25 cellular contexts compared by ENCODE assay signal in the genomic region with DNA sequence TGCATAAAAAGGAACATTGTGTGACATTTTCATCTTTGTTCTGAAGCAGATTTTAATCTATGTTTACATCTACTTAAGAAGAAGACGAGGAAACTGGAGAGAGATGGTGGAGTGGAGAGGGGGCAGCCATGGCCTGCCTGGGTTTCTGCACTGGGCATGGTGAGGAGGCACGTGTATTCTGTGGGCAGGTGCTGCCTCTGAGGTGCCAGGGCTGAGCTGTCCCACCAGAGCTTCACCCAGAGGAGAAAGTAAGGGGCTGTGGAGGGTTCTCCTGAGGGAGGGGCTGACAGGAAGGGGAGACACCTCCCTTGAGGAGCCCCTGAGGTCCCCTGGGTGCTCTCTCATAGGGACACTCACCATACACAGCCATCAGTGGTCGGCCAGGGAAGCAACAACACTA.
DNase-seq lines count a peak whose midpoint lies in the region; ATAC-seq, FAIRE-seq and TF ChIP-seq lines count a peak whose summit lies in the region.
"Had no signal": no experiment of that assay in that cellular context is flagged by ENCODE, and none has a peak within 500 bp of the region (broad histone marks: within the 10 kb centered on the region; RNA-seq: fewer than 3 reads in every experiment).

No MANE protein-coding gene starts in this region.

- CTCF ChIA-PET in CD4-positive, alpha-beta memory T cell (lab: Charles Lee; ENCODE audit: partially characterized antibody): interaction anchor here (1.0 to 1.8 kb wide), 7 partner anchors 8 to 524 kb away, joined by 3 to 13 read pairs (median 4); no protein-coding TSS in a partner anchor
- CTCF ChIA-PET in activated CD8-positive, alpha-beta T cell treated with anti-CD3 and anti-CD28 coated beads for 36 hours (lab: Charles Lee): interaction anchor here (0.6 to 2.7 kb wide), 14 partner anchors 11 to 648 kb away, joined by 3 to 14 read pairs (median 4); no protein-coding TSS in a partner anchor
- CTCF ChIA-PET in HepG2 (lab: Yijun Ruan, JAX; ENCODE audit: low intra/inter-chr PET ratio, low total read pairs): no interaction called here
- CTCF ChIA-PET in mammary epithelial cell (lab: Charles Lee; ENCODE audit: low non-redundant PET): interaction anchor here (0.6 kb wide), 1 partner anchor 128 kb away, joined by 10 read pairs; no protein-coding TSS in a partner anchor
- CTCF ChIA-PET in Calu3 (lab: Charles Lee): no interaction called here

- POLR2A ChIA-PET in CD4-positive, alpha-beta memory T cell (lab: Charles Lee; ENCODE audit: partially characterized antibody): interaction anchor here (1.2 to 2.5 kb wide), 3 partner anchors 47 to 524 kb away, joined by 3 to 9 read pairs (median 4); no protein-coding TSS in a partner anchor
- POLR2A ChIA-PET in activated CD8-positive, alpha-beta T cell treated with anti-CD3 and anti-CD28 coated beads for 36 hours (lab: Charles Lee): interaction anchor here (1.1 kb wide), 1 partner anchor 25 kb away, joined by 3 read pairs; no protein-coding TSS in a partner anchor
- POLR2A ChIA-PET in HepG2 (lab: Yijun Ruan, JAX): no interaction called here

- TF ChIP-seq POLR2A in HepG2 (IDR thresholded peaks at IDR 0.05; ENCODE audit: insufficient read depth in 1 of 2, low read depth in 2 of 2, low read length in 2 of 2): no peak

- peak overlapping the region in 6 of 7 donors; percentile 36 to 88 (median 83) for H3K27ac Mint-ChIP-seq in CD4-positive, alpha-beta memory T cell
- peak overlapping the region; percentile 44 for H3K27ac Mint-ChIP-seq in activated CD8-positive, alpha-beta T cell treated with anti-CD3 and anti-CD28 coated beads for 36 hours
- H3K27ac Mint-ChIP-seq in Calu3 (ENCODE audit: unreplicated experiment): no peak overlapping the region
- H3K27ac Mint-ChIP-seq: memory B cell had no signal

- no peaks in the 10 kb centered on the region for H3K9me3 ChIP-seq in CD4-positive, alpha-beta memory T cell (ENCODE audit: control insufficient read depth in 1 of 2, low read length in 2 of 2)
- H3K9me3 ChIP-seq in HepG2 (ENCODE audit: low read length) (no peaks in the 10 kb centered on the region), mammary epithelial cell (replicated peaks; ENCODE audit: insufficient read depth, low read length) (no peaks in the 10 kb centered on the region)
- H3K9me3 ChIP-seq: gastrocnemius medialis, Peyer's patch, SJCRH30 had no signal

- no peaks in the 10 kb centered on the region for H3K27me3 ChIP-seq in CD4-positive, alpha-beta memory T cell (ENCODE audit: insufficient read depth, low read length)
- H3K27me3 ChIP-seq in HepG2 (ENCODE audit: control insufficient read depth in 1 of 2, insufficient read depth in 2 of 2, low read length in 2 of 2): no peaks in the 10 kb centered on the region
- peaks cover 2% of the 10 kb centered on the region for H3K27me3 ChIP-seq in mammary epithelial cell (ENCODE audit: insufficient read depth, low read length)
- H3K27me3 ChIP-seq: gastrocnemius medialis, hepatocyte, Peyer's patch, SJCRH30 had no signal

- peak overlapping the region in 5 of 8 donors; percentile 43 to 61 (median 54) for H3K4me3 Mint-ChIP-seq in CD4-positive, alpha-beta memory T cell
- H3K4me3 Mint-ChIP-seq in activated CD8-positive, alpha-beta T cell treated with anti-CD3 and anti-CD28 coated beads for 36 hours: peak overlapping the region; percentile 61
- H3K4me3 Mint-ChIP-seq in Calu3 (ENCODE audit: low read depth, unreplicated experiment): no peak overlapping the region
- H3K4me3 Mint-ChIP-seq: memory B cell had no signal

- no peak for FAIRE-seq in HepG2 (lab: Jason Lieb, UNC)
- FAIRE-seq: A204.1 had no signal

- DNase-seq in activated CD4-positive, alpha-beta T cell treated with anti-CD3 and anti-CD28 coated beads for 48 hours: peak; percentile 2
- DNase-seq in activated CD4-positive, alpha-beta T cell treated with anti-CD3 and anti-CD28 coated beads for 1 hour: no peak
- no peak for DNase-seq in CD4-positive, alpha-beta memory T cell
- peak; percentile 15 for DNase-seq in activated CD8-positive, alpha-beta T cell treated with anti-CD3 and anti-CD28 coated beads for 36 hours
- DNase-seq in HepG2 (ENCODE audit: low spot score) (no peak), mammary epithelial cell (no peak), Calu3 (no peak)
- DNase-seq: activated CD8-positive, alpha-beta memory T cell treated with anti-CD3 and anti-CD28 coated beads for 24 hours; activated effector memory CD4-positive, alpha-beta T cell treated with Interleukin-2 at 50 U/mL for 16 hours; AML-193; anterior cingulate cortex; COR-L47; DMS79; gastrocnemius medialis; KBM-7; left colon; NCI-H146; NCI-H524; Peyer's patch; SJCRH30; substantia nigra had no signal

- in situ Hi-C loops in HepG2 (cut with HindIII; ENCODE audit: extremely low pct_ligation_motif_present, low pct_unique_long_range_greater_than_20kb) (no loop called here), mammary epithelial cell (cut with MboI; ENCODE audit: low sequenced_read_pairs in 2 of 2) (no loop called here)

- H3K4me2 ChIP-seq in HepG2 (ENCODE audit: low read depth, low read length) (no peak overlapping the region), mammary epithelial cell (ENCODE audit: insufficient read depth, low read depth, low read length) (no peak overlapping the region)
- H3K4me2 ChIP-seq: hepatocyte had no signal

- BruUV-seq in HepG2 (replicated peaks; lab: Mats Ljungman, UMichigan): no TSS peak
- BruUV-seq in mammary epithelial cell (replicated peaks; lab: Mats Ljungman, UMichigan): no TSS peak
- no TSS peak for BruUV-seq in Calu3 (replicated peaks; lab: Mats Ljungman, UMichigan)

- peaks cover 7% of the 10 kb centered on the region for H3K4me1 ChIP-seq in CD4-positive, alpha-beta memory T cell (ENCODE audit: insufficient read depth, low read length)
- H3K4me1 ChIP-seq in HepG2 (ENCODE audit: insufficient read depth, low read length) (no peaks in the 10 kb centered on the region), mammary epithelial cell (ENCODE audit: insufficient read depth, low read length) (no peaks in the 10 kb centered on the region)
- H3K4me1 ChIP-seq: gastrocnemius medialis, Peyer's patch, SJCRH30 had no signal

- no peaks in the 10 kb centered on the region for H3K36me3 ChIP-seq in CD4-positive, alpha-beta memory T cell (ENCODE audit: insufficient read depth, low read length)
- H3K36me3 ChIP-seq in HepG2 (replicated peaks in 1 of 2; ENCODE audit: control insufficient read depth in 1 of 2, insufficient read depth in 2 of 2, low read length in 2 of 2) (no peaks in the 10 kb centered on the region), mammary epithelial cell (ENCODE audit: insufficient read depth, low read length) (no peaks in the 10 kb centered on the region)
- H3K36me3 ChIP-seq: gastrocnemius medialis, Peyer's patch, SJCRH30 had no signal

- no peak for TF ChIP-seq EP300 in HepG2 (IDR thresholded peaks at IDR 0.05; ENCODE audit: low read depth in 2 of 2, low read length in 2 of 2)
- TF ChIP-seq EP300 in HepG2 (CRISPR knock-in tag; IDR thresholded peaks at IDR 0.05; ENCODE audit: borderline replicate concordance): no peak

- intact Hi-C loops in CD4-positive, alpha-beta memory T cell (cut with micrococcal nuclease): loop anchor here (2.0 kb wide), 1 partner anchor 39 kb away; no protein-coding TSS in a partner anchor
- intact Hi-C loops in activated CD8-positive, alpha-beta T cell treated with anti-CD3 and anti-CD28 coated beads for 36 hours (cut with micrococcal nuclease): loop anchor here (5.0 kb wide), 2 partner anchors 36 to 44 kb away; no protein-coding TSS in a partner anchor
- intact Hi-C loops in HepG2 (cut with micrococcal nuclease; ENCODE audit: unreplicated experiment): no loop called here
- intact Hi-C loops in mammary epithelial cell (cut with micrococcal nuclease): loop anchor here (10.0 kb wide), 1 partner anchor 131 kb away; no protein-coding TSS in a partner anchor
- intact Hi-C loops in Calu3 (cut with micrococcal nuclease; ENCODE audit: unreplicated experiment): no loop called here

- H3K27me3 Mint-ChIP-seq in CD4-positive, alpha-beta memory T cell: no peaks in the 10 kb centered on the region
- H3K27me3 Mint-ChIP-seq in activated CD8-positive, alpha-beta T cell treated with anti-CD3 and anti-CD28 coated beads for 36 hours: no peaks in the 10 kb centered on the region
- peaks cover 77% of the 10 kb centered on the region for H3K27me3 Mint-ChIP-seq in Calu3 (ENCODE audit: unreplicated experiment)

- no peak for TF ChIP-seq RAD21 in HepG2 (CRISPR knock-in tag; IDR thresholded peaks at IDR 0.05)

- 3% methylated on average over 3 of the region's 3 CpGs for WGBS in HepG2 (ENCODE audit: low lambda C conversion rate)
- 34% methylated on average over 3 of the region's 3 CpGs for WGBS in mammary epithelial cell (ENCODE audit: low coverage, missing lambda C conversion rate)

- H3K9ac ChIP-seq in HepG2 (ENCODE audit: insufficient read depth, low read depth, low read length) (no peak overlapping the region), mammary epithelial cell (ENCODE audit: insufficient read depth, low read length) (no peak overlapping the region)

- peak; percentile 41 for ATAC-seq in activated CD8-positive, alpha-beta T cell treated with anti-CD3 and anti-CD28 coated beads for 36 hours
- ATAC-seq in HepG2 (peak; percentile 37; the same call in 1 of the 3 replicates), HG03280 (IDR thresholded peaks at IDR 0.05; ENCODE audit: unreplicated experiment) (no peak)
- ATAC-seq: gastrocnemius medialis, left colon had no signal

- no peaks in the 10 kb centered on the region for H3K9me3 Mint-ChIP-seq in CD4-positive, alpha-beta memory T cell
- no peaks in the 10 kb centered on the region for H3K9me3 Mint-ChIP-seq in activated CD8-positive, alpha-beta T cell treated with anti-CD3 and anti-CD28 coated beads for 36 hours
- H3K9me3 Mint-ChIP-seq in Calu3 (ENCODE audit: low read depth, unreplicated experiment): no peaks in the 10 kb centered on the region
- H3K9me3 Mint-ChIP-seq: memory B cell had no signal

- peaks cover 10 to 35% (median 20%) of the 10 kb centered on the region in 4 donors for H3K4me1 Mint-ChIP-seq in CD4-positive, alpha-beta memory T cell
- H3K4me1 Mint-ChIP-seq in activated CD8-positive, alpha-beta T cell treated with anti-CD3 and anti-CD28 coated beads for 36 hours (ENCODE audit: low read depth): peaks cover 32% of the 10 kb centered on the region
- H3K4me1 Mint-ChIP-seq in Calu3 (ENCODE audit: low read depth, unreplicated experiment): no peaks in the 10 kb centered on the region
- H3K4me1 Mint-ChIP-seq: memory B cell had no signal

- no peaks in the 10 kb centered on the region for H4K20me1 ChIP-seq in HepG2 (ENCODE audit: insufficient read depth, low read length)
- no peaks in the 10 kb centered on the region for H4K20me1 ChIP-seq in mammary epithelial cell (ENCODE audit: insufficient read depth, low read length)

- dilution Hi-C loops in mammary epithelial cell (cut with HindIII; ENCODE audit: low sequenced_read_pairs): no loop called here

- H3K27ac ChIP-seq in CD4-positive, alpha-beta memory T cell (ENCODE audit: low read depth, low read length): no peak overlapping the region
- H3K27ac ChIP-seq in HepG2 (ENCODE audit: extremely low read length, insufficient read depth, low read length): no peak overlapping the region
- no peak overlapping the region for H3K27ac ChIP-seq in mammary epithelial cell (ENCODE audit: insufficient read depth, low read depth, low read length)
- H3K27ac ChIP-seq: gastrocnemius medialis, hepatocyte, Peyer's patch, SJCRH30 had no signal

- H3K36me3 Mint-ChIP-seq in CD4-positive, alpha-beta memory T cell: no peaks in the 10 kb centered on the region
- H3K36me3 Mint-ChIP-seq in activated CD8-positive, alpha-beta T cell treated with anti-CD3 and anti-CD28 coated beads for 36 hours (ENCODE audit: low read depth): no peaks in the 10 kb centered on the region
- H3K36me3 Mint-ChIP-seq in Calu3 (ENCODE audit: insufficient read depth, unreplicated experiment): no peaks in the 10 kb centered on the region
- H3K36me3 Mint-ChIP-seq: memory B cell had no signal

- no peak overlapping the region for H3K4me3 ChIP-seq in CD4-positive, alpha-beta memory T cell (ENCODE audit: low read length in 2 of 2)
- H3K4me3 ChIP-seq in HepG2 (replicated peaks in 1 of 3; ENCODE audit: insufficient read depth in 1 of 3, low read depth in 2 of 3, low read length in 3 of 3) (no peak overlapping the region), mammary epithelial cell (replicated peaks in 1 of 3; ENCODE audit: insufficient read depth in 1 of 3, low read depth in 2 of 3, low read length in 3 of 3) (no peak overlapping the region)
- H3K4me3 ChIP-seq: gastrocnemius medialis, hepatocyte, Peyer's patch, SJCRH30 had no signal

- no peak overlapping the region for H2AFZ ChIP-seq in HepG2 (ENCODE audit: low read length)
- no peak overlapping the region for H2AFZ ChIP-seq in mammary epithelial cell (ENCODE audit: low read depth, low read length)
- H2AFZ ChIP-seq: hepatocyte had no signal

- H3K79me2 ChIP-seq in HepG2 (ENCODE audit: insufficient read depth, low read length) (no peaks in the 10 kb centered on the region), mammary epithelial cell (ENCODE audit: insufficient read depth, low read length) (no peaks in the 10 kb centered on the region)
- H3K79me2 ChIP-seq: hepatocyte had no signal

- no peak for TF ChIP-seq CTCF in activated CD8-positive, alpha-beta T cell treated with anti-CD3 and anti-CD28 coated beads for 36 hours (IDR thresholded peaks at IDR 0.05)
- TF ChIP-seq CTCF in HepG2 (CRISPR knock-in tag; IDR thresholded peaks at IDR 0.05): no peak
- no peak for TF ChIP-seq CTCF in mammary epithelial cell (conservative IDR thresholded peaks at IDR 0.05 in 1 of 2, IDR thresholded peaks at IDR 0.05 in 1 of 2; ENCODE audit: extremely low read depth in 1 of 2, insufficient read depth in 1 of 2, low read depth in 1 of 2, low read length in 2 of 2)
- TF ChIP-seq CTCF in Calu3 (IDR thresholded peaks at IDR 0.05; ENCODE audit: unreplicated experiment): no peak

Comparison
In these comparisons a context has a peak if more than half of its experiments do, and no peak if none do; other contexts are left out.
1. DNase-seq: peak in activated CD4-positive, alpha-beta T cell treated with anti-CD3 and anti-CD28 coated beads for 48 hours (single experiment) and activated CD8-positive, alpha-beta T cell treated with anti-CD3 and anti-CD28 coated beads for 36 hours (single experiment); none in activated CD4-positive, alpha-beta T cell treated with anti-CD3 and anti-CD28 coated beads for 1 hour (single experiment), CD4-positive, alpha-beta memory T cell (0 of 5), HepG2 (single experiment), mammary epithelial cell (single experiment) and Calu3 (single experiment).
2. CTCF ChIA-PET loops: an anchor here in CD4-positive, alpha-beta memory T cell (1.0 to 1.8 kb wide), activated CD8-positive, alpha-beta T cell treated with anti-CD3 and anti-CD28 coated beads for 36 hours (0.6 to 2.7 kb wide) and mammary epithelial cell (0.6 kb wide); none called in HepG2 and Calu3.
3. intact Hi-C loops: an anchor here in CD4-positive, alpha-beta memory T cell (2.0 kb wide), activated CD8-positive, alpha-beta T cell treated with anti-CD3 and anti-CD28 coated beads for 36 hours (5.0 kb wide) and mammary epithelial cell (10.0 kb wide); none called in HepG2 and Calu3.